23 cellular contexts compared by ENCODE assay signal in the genomic region with DNA sequence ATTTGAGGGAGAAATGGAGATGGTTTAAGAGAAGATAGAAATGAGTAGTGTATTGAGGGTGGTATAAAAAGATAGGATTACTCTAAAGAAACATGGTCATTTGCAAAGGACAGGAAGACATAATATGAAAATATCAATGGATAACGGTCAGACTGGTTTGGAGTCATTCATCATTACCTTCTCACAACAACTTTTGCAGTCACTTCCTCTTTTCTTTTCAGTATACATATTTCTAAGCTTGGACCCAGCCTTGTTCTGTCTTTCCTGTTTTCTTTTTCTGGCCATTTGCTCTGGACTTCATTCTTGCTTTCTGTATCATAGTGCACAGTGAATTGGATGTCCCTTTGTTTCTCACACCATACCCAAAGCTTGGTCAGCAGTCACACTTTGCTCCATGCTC.
"Had no signal": no experiment of that assay in that cellular context is flagged by ENCODE, and none has a peak within 500 bp of the region (broad histone marks: within the 10 kb centered on the region; RNA-seq: fewer than 3 reads in every experiment).

No MANE protein-coding gene starts in this region.

- H3K9me3 ChIP-seq: SK-N-SH had no signal

- ATAC-seq: HepG2, Panc1, PC-3 had no signal

- H3K27ac ChIP-seq: KMS-11, RWPE1 had no signal

- H3K9ac ChIP-seq: KMS-11, SK-N-SH had no signal

- H3K4me2 ChIP-seq: KMS-11, SK-N-SH had no signal

- DNase-seq: IMR-90; MM.1S; NCI-H1048; NCI-H1105; NCI-H1417; NCI-H1436 treated with DMSO at 0.1 percent for 48 hours; NCI-H1694; NCI-H1930; NCI-H2081; NCI-H2107; NCI-H2227 treated with DMSO at 0.1 percent for 48 hours; NCI-H524 treated with DMSO at 0.1 percent for 48 hours; NCI-H69; NCI-H774; NK-92 treated with Interleukin-12 subunit alpha and Interleukin-12 subunit beta, amount 100 ng/mL, for 24 hours; PC-3; SHP77; SK-N-SH; T-helper 1 cell had no signal
